8 cellular contexts compared by ENCODE assay signal in genomic region chr6:138161434-138162103, GRCh38. TPM values are rescaled to one million over a fixed set of nuclear protein-coding genes. Genes with fewer than 3 reads are reported as not detected.
DNase-seq lines count a peak whose midpoint lies in the region; ATAC-seq, FAIRE-seq and TF ChIP-seq lines count a peak whose summit lies in the region.

A gene with protein sequence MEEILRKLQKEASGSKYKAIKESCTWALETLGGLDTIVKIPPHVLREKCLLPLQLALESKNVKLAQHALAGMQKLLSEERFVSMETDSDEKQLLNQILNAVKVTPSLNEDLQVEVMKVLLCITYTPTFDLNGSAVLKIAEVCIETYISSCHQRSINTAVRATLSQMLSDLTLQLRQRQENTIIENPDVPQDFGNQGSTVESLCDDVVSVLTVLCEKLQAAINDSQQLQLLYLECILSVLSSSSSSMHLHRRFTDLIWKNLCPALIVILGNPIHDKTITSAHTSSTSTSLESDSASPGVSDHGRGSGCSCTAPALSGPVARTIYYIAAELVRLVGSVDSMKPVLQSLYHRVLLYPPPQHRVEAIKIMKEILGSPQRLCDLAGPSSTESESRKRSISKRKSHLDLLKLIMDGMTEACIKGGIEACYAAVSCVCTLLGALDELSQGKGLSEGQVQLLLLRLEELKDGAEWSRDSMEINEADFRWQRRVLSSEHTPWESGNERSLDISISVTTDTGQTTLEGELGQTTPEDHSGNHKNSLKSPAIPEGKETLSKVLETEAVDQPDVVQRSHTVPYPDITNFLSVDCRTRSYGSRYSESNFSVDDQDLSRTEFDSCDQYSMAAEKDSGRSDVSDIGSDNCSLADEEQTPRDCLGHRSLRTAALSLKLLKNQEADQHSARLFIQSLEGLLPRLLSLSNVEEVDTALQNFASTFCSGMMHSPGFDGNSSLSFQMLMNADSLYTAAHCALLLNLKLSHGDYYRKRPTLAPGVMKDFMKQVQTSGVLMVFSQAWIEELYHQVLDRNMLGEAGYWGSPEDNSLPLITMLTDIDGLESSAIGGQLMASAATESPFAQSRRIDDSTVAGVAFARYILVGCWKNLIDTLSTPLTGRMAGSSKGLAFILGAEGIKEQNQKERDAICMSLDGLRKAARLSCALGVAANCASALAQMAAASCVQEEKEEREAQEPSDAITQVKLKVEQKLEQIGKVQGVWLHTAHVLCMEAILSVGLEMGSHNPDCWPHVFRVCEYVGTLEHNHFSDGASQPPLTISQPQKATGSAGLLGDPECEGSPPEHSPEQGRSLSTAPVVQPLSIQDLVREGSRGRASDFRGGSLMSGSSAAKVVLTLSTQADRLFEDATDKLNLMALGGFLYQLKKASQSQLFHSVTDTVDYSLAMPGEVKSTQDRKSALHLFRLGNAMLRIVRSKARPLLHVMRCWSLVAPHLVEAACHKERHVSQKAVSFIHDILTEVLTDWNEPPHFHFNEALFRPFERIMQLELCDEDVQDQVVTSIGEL (N-terminal part only) (plus strand): TSS chr6:138161939. CDS start chr6:138162087, 148 bp downstream.

- intact Hi-C loops in K562 (cut with micrococcal nuclease) = no loop called here

- TF ChIP-seq POLR2A in K562 (conservative IDR thresholded peaks at IDR 0.05) = no peak

- FAIRE-seq in K562 (lab: Jason Lieb, UNC) = no peak

- CTCF ChIA-PET in K562 (lab: Yijun Ruan, JAX; ENCODE audit: low intra/inter-chr PET ratio) = no interaction called here

- no peaks in the 10 kb centered on the region for H3K9me3 ChIP-seq in K562 (replicated peaks; ENCODE audit: control insufficient read depth, insufficient read depth, low read depth, low read length)
- H3K9me3 ChIP-seq in iPS-20b (ENCODE audit: insufficient read depth, low read depth, low read length) = no peaks in the 10 kb centered on the region
- no peaks in the 10 kb centered on the region for H3K9me3 ChIP-seq in skeletal muscle tissue (ENCODE audit: control insufficient read depth in 3 of 3, low read length in 3 of 3)

- ATAC-seq in GM19397 (IDR thresholded peaks at IDR 0.05; ENCODE audit: unreplicated experiment) (peak; percentile 62), K562 (peak; percentile 92), GM18520 (IDR thresholded peaks at IDR 0.05; ENCODE audit: unreplicated experiment) (no peak)

- H3K79me2 ChIP-seq in K562 (ENCODE audit: control insufficient read depth, insufficient read depth, low read length) = no peaks in the 10 kb centered on the region

- H3K27ac ChIP-seq in K562 (ENCODE audit: extremely low read depth, low read depth, low read length) (no peak within 1 kb of the TSS), iPS-20b (ENCODE audit: low read length) (no peak within 1 kb of the TSS), skeletal muscle tissue (ENCODE audit: low read depth, low read length) (no peak within 1 kb of the TSS)

- no peak within 1 kb of the TSS for H3K4me2 ChIP-seq in K562 (ENCODE audit: insufficient read depth, low read length)

- TF ChIP-seq RAD21 in K562 (CRISPR knock-in tag; conservative IDR thresholded peaks at IDR 0.05 in 1 of 2, IDR thresholded peaks at IDR 0.05 in 1 of 2) = no peak

- H2AFZ ChIP-seq in K562 (ENCODE audit: low read depth, low read length) = no peak within 1 kb of the TSS

- TF ChIP-seq CTCF in K562 (IDR thresholded peaks at IDR 0.05 in 2 of 3, conservative IDR thresholded peaks at IDR 0.05 in 1 of 3; ENCODE audit: insufficient read depth in 2 of 3, low read depth in 1 of 3, low read length in 3 of 3) = no peak

- H3K9ac ChIP-seq in K562 (ENCODE audit: insufficient read depth in 1 of 2, low read depth in 2 of 2, low read length in 2 of 2) = no peak within 1 kb of the TSS
- H3K9ac ChIP-seq in iPS-20b (ENCODE audit: low read depth, low read length) = peak within 1 kb of the TSS; percentile 78; the same call in 1 of the 2 replicates
- peak within 1 kb of the TSS in 2 of 3 donors; percentile 18 to 53 for H3K9ac ChIP-seq in skeletal muscle tissue (ENCODE audit: low read depth in 1 of 3, low read length in 3 of 3)

- WGBS in K562 (ENCODE audit: insufficient coverage, low coverage, missing lambda C conversion rate) = 18% methylated on average over 49 of the region's 88 CpGs

- H3K36me3 ChIP-seq in K562 (ENCODE audit: control insufficient read depth, insufficient read depth, low read length) (no peaks in the 10 kb centered on the region), iPS-20b (ENCODE audit: insufficient read depth, low read depth, low read length) (no peaks in the 10 kb centered on the region), skeletal muscle tissue (ENCODE audit: control insufficient read depth in 3 of 3, insufficient read depth in 3 of 3, low read length in 3 of 3) (no peaks in the 10 kb centered on the region)

- BruUV-seq in K562 (replicated peaks; lab: Mats Ljungman, UMichigan) = no TSS peak

- no peaks in the 10 kb centered on the region for H3K9me1 ChIP-seq in K562 (ENCODE audit: control insufficient read depth, insufficient read depth, low read length)

- H3K4me3 ChIP-seq in K562 (no peak within 1 kb of the TSS), iPS-20b (ENCODE audit: low read length) (peak within 1 kb of the TSS; percentile 82), skeletal muscle tissue (ENCODE audit: low read length in 3 of 3) (peak within 1 kb of the TSS; percentile 59 to 70 (median 61))

- no peak for TF ChIP-seq EP300 in K562 (IDR thresholded peaks at IDR 0.05; ENCODE audit: low read length)

- DNase-seq in AG20443 (ENCODE audit: low spot score) (peak; percentile 83), HPDE6-E6E7 (ENCODE audit: extremely low spot score) (peak; percentile 65), T-helper 9 cell (peak; percentile 37), K562 (ENCODE audit: extremely low read depth in 1 of 4, low spot score in 3 of 4) (peak; percentile 44 to 60 (median 52))

- peaks cover 0 to 12% of the 10 kb centered on the region in 2 experiments; a peak in 2 of 5 replicates for H3K4me1 ChIP-seq in K562 (replicated peaks in 1 of 2; ENCODE audit: control insufficient read depth in 2 of 2, insufficient read depth in 2 of 2, low read length in 2 of 2)
- peaks cover 12% of the 10 kb centered on the region for H3K4me1 ChIP-seq in iPS-20b (ENCODE audit: insufficient read depth, low read length)
- peaks cover 0 to 15% (median 10%) of the 10 kb centered on the region in 3 donors for H3K4me1 ChIP-seq in skeletal muscle tissue (ENCODE audit: control insufficient read depth in 3 of 3, insufficient read depth in 3 of 3, low read length in 3 of 3)

- H4K20me1 ChIP-seq in K562 (replicated peaks; ENCODE audit: control insufficient read depth, insufficient read depth, low read length) = no peaks in the 10 kb centered on the region; the same call in 1 of the 2 replicates

- POLR2A ChIA-PET in K562 (lab: Yijun Ruan, JAX) = no interaction called here

- H3K27me3 ChIP-seq in K562 (ENCODE audit: control insufficient read depth in 2 of 2, insufficient read depth in 2 of 2, low read length in 2 of 2) = peaks cover 19 to 26% of the 10 kb centered on the region in 2 experiments
- H3K27me3 ChIP-seq in iPS-20b (ENCODE audit: insufficient read depth, low read length) = peaks cover 41% of the 10 kb centered on the region
- H3K27me3 ChIP-seq in skeletal muscle tissue (ENCODE audit: control insufficient read depth in 3 of 3, insufficient read depth in 3 of 3, low read length in 3 of 3) = peaks cover 26 to 44% (median 29%) of the 10 kb centered on the region in 3 donors

- in situ Hi-C loops in K562 (cut with MboI) = no loop called here

TF ChIP-seq in K562, 482 proteins besides CTCF, POLR2A, EP300 and RAD21 (continues in another document):
- TF ChIP-seq FOXK2 (conservative IDR thresholded peaks at IDR 0.05 in 1 of 2, IDR thresholded peaks at IDR 0.05 in 1 of 2; ENCODE audit: low read depth in 2 of 2) (no peak), L3MBTL2 (IDR thresholded peaks at IDR 0.05) (peak; percentile 67), NUFIP1 (IDR thresholded peaks at IDR 0.05; ENCODE audit: partially characterized antibody) (no peak), GTF2F1 (IDR thresholded peaks at IDR 0.05; ENCODE audit: low read depth, low read length) (no peak), SRF (CRISPR knock-in tag; IDR thresholded peaks at IDR 0.05) (no peak), FOXM1 (IDR thresholded peaks at IDR 0.05; ENCODE audit: low read depth) (no peak), FOXM1 (CRISPR knock-in tag; IDR thresholded peaks at IDR 0.05; ENCODE audit: low read depth) (no peak), CREM (IDR thresholded peaks at IDR 0.05; ENCODE audit: low read depth) (0 out of 2 replicates have a peak, but pooled peaks have one; percentile 18), HSF4 (CRISPR knock-in tag; IDR thresholded peaks at IDR 0.05; ENCODE audit: borderline replicate concordance) (no peak), CTBP1 (IDR thresholded peaks at IDR 0.05; ENCODE audit: borderline replicate concordance) (peak; percentile 17; the same call in 1 of the 2 replicates), MAFF (IDR thresholded peaks at IDR 0.05; ENCODE audit: low read length) (no peak), ZFPM2 (CRISPR knock-in tag; IDR thresholded peaks at IDR 0.05) (no peak)

RNA-seq across cellular contexts. Expression of the gene that starts here (rescaled TPM):
- total RNA-seq in K562 (2011; cell fraction: chromatin; rRNA removed; ENCODE audit: low replicate concordance) = 0.02 and 0.04 TPM in 2 replicates
- total RNA-seq in K562 (2011; cell fraction: nucleolus; rRNA removed) = not detected in 2 replicates
- total RNA-seq in K562 (2011; cell fraction: nucleoplasm; rRNA removed) = under 0.01 TPM in 1 of 2 replicates, not detected in the other
- total RNA-seq in K562 (2014; rRNA removed) = not detected in 2 replicates
- not detected in 2 replicates for total RNA-seq in K562 (2014; rRNA removed; fragmentation: Illumina TruSeq; extraction: Trizol)
- not detected in 2 replicates for total RNA-seq in K562 (2015; rRNA removed; fragmentation: Illumina TruSeq; extraction: Trizol)
- 0.02 and 0.07 TPM in 2 replicates for total RNA-seq in K562 (2021)
- polyA plus RNA-seq in K562 (2011; rRNA removed) = under 0.01 TPM in 1 of 2 replicates, not detected in the other
- polyA plus RNA-seq in K562 (2011; cell fraction: cytosol; rRNA removed) = not detected in 2 replicates
- polyA plus RNA-seq in K562 (2011; cell fraction: nucleus; rRNA removed) = 0.01 TPM in 1 of 2 replicates, not detected in the other
- polyA plus RNA-seq in K562 (2012) = 0.01 TPM in 2 replicates
- not detected in 2 replicates for polyA plus RNA-seq in K562 (2014; fragmentation: Illumina TruSeq; extraction: Trizol)
- polyA plus RNA-seq in K562 (2014; fragmentation: Nextera tagmentation; extraction: Ambion mirVana) = not detected
- not detected in 2 replicates for polyA plus RNA-seq in K562 (2014; rRNA removed)
- not detected in 2 replicates for polyA minus RNA-seq in K562 (2011; rRNA and poly(A)+ RNA removed)
- polyA minus RNA-seq in K562 (2011; cell fraction: cytosol; rRNA and poly(A)+ RNA removed) = not detected in 2 replicates
- polyA minus RNA-seq in K562 (2011; cell fraction: nucleus; rRNA and poly(A)+ RNA removed) = under 0.01 TPM in 1 of 2 replicates, not detected in the other
- total RNA-seq in skeletal muscle tissue = 1.0 TPM

Comparison
In these comparisons a context has a peak if more than half of its experiments do, and no peak if none do; other contexts are left out.
1. Peak in DNase-seq and ATAC-seq in K562; RNA of the gene not detected or under 1 TPM.
2. H3K9ac ChIP-seq: peak in iPS-20b (single experiment) and skeletal muscle tissue (2 of 3); none in K562 (0 of 2).
3. Peak in every context shown above with its lines, with median percentiles within 50 percentile points of each other: DNase-seq.